ENCODE assay signal across 25 cellular contexts in the genomic region with DNA sequence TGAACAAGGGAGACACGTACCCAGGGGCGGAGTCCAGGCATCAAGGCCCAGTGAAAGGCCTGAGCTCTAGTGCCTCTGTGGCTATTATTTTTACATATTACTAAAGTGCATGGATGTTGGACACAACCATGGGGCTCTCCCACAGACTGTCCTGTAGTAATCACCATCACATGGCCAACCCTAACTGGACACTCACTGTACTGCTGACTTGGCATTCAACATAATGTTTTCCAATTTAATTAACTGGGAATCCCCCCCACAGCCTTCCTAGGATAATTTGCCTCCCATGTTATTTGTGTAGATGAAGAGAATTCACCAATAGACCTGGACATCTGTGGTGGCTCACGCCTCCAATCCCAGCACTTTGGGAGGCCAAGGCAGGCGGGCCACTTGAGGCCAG. TPM values are rescaled to one million over a fixed set of nuclear protein-coding genes. Genes with fewer than 3 reads are reported as not detected.
DNase-seq lines count a peak whose midpoint lies in the region; ATAC-seq, FAIRE-seq and TF ChIP-seq lines count a peak whose summit lies in the region.
"Had no signal": no experiment of that assay in that cellular context is flagged by ENCODE, and none has a peak within 500 bp of the region (broad histone marks: within the 10 kb centered on the region; RNA-seq: fewer than 3 reads in every experiment).

No MANE protein-coding gene starts in this region.

- H3K9me1 ChIP-seq in K562 (ENCODE audit: control insufficient read depth, insufficient read depth, low read length), result peaks cover 2% of the 10 kb centered on the region

- no TSS peak for BruUV-seq in K562 (replicated peaks; lab: Mats Ljungman, UMichigan)

- WGBS in A549 (ENCODE audit: missing lambda C conversion rate), result 94% methylated on average over 4 of the region's 4 CpGs
- WGBS in K562 (ENCODE audit: insufficient coverage, low coverage, missing lambda C conversion rate), result 100% methylated on average over 4 of the region's 4 CpGs

- TF ChIP-seq CTCF in A549 (IDR thresholded peaks at IDR 0.05), result no peak
- no peak for TF ChIP-seq CTCF in K562 (IDR thresholded peaks at IDR 0.05 in 2 of 3, conservative IDR thresholded peaks at IDR 0.05 in 1 of 3; ENCODE audit: insufficient read depth in 2 of 3, low read depth in 1 of 3, low read length in 3 of 3)

- CTCF ChIA-PET in A549 (lab: Yijun Ruan, JAX) (interaction anchor here (0.7 kb wide), 2 partner anchors 20 to 298 kb away, joined by 3 read pairs; no protein-coding TSS in a partner anchor), K562 (lab: Yijun Ruan, JAX; ENCODE audit: low intra/inter-chr PET ratio) (no interaction called here)

- H3K4me1 ChIP-seq in A549 (no peaks in the 10 kb centered on the region), K562 (replicated peaks in 1 of 2; ENCODE audit: control insufficient read depth in 2 of 2, insufficient read depth in 2 of 2, low read length in 2 of 2) (peaks cover 0 to 5% of the 10 kb centered on the region in 2 experiments; a peak in 2 of 5 replicates)

- intact Hi-C loops in K562 (cut with micrococcal nuclease), result no loop called here

- TF ChIP-seq RAD21 in A549 (conservative IDR thresholded peaks at IDR 0.05 in 1 of 2, IDR thresholded peaks at IDR 0.05 in 1 of 2) (no peak), K562 (CRISPR knock-in tag; conservative IDR thresholded peaks at IDR 0.05 in 1 of 2, IDR thresholded peaks at IDR 0.05 in 1 of 2) (no peak)

- peaks cover 78% of the 10 kb centered on the region for H3K36me3 ChIP-seq in K562 (ENCODE audit: control insufficient read depth, insufficient read depth, low read length)

- no peak for TF ChIP-seq EP300 in A549 (IDR thresholded peaks at IDR 0.05)
- no peak for TF ChIP-seq EP300 in K562 (IDR thresholded peaks at IDR 0.05; ENCODE audit: low read length)

- DNase-seq in activated naive CD4-positive, alpha-beta T cell treated with anti-CD3 and anti-CD28 coated beads, Interleukin-2, amount 50 U/mL, for 72 hours (ENCODE audit: low spot score in 2 of 2), result no peak
- DNase-seq in activated naive CD4-positive, alpha-beta T cell (lab: John Stamatoyannopoulos, UW), result no peak
- no peak for DNase-seq in A549 (ENCODE audit: low read depth in 1 of 2, low spot score in 1 of 2)
- DNase-seq in K562 (ENCODE audit: extremely low read depth in 1 of 4, low spot score in 3 of 4), result no peak
- DNase-seq in HuH-7.5 (ENCODE audit: low spot score), result no peak
- DNase-seq in mesenteric fat pad (ENCODE audit: low spot score), result no peak
- DNase-seq: ACHN; BE2C; C1 segment of cervical spinal cord; CD4-positive, alpha-beta memory T cell; CD4-positive, CD25-positive, alpha-beta regulatory T cell; CD8-positive, alpha-beta memory T cell; COR-L47; DMS 273 treated with DMSO at 0.1 percent for 48 hours; DMS153; DMS53; DMS79; DND-41; EL; GDM1 had no signal

- H3K27me3 ChIP-seq in K562 (ENCODE audit: control insufficient read depth in 2 of 2, insufficient read depth in 2 of 2, low read length in 2 of 2), result no peaks in the 10 kb centered on the region
- H3K27me3 ChIP-seq: BE2C, BLaER1 had no signal

- H3K79me2 ChIP-seq in K562 (ENCODE audit: control insufficient read depth, insufficient read depth, low read length), result no peaks in the 10 kb centered on the region

- H3K27ac ChIP-seq in A549 (no peak overlapping the region), K562 (ENCODE audit: extremely low read depth, low read depth, low read length) (no peak overlapping the region)
- H3K27ac ChIP-seq: 22Rv1, BLaER1 had no signal

- H3K9me3 Mint-ChIP-seq in activated naive CD4-positive, alpha-beta T cell treated with anti-CD3 and anti-CD28 coated beads, Interleukin-2, amount 50 U/mL, for 72 hours, result no peaks in the 10 kb centered on the region
- H3K9me3 Mint-ChIP-seq: CD4-positive, alpha-beta memory T cell; CD8-positive, alpha-beta memory T cell had no signal

- POLR2A ChIA-PET in A549 (lab: Yijun Ruan, JAX), result no interaction called here
- POLR2A ChIA-PET in K562 (lab: Yijun Ruan, JAX), result interaction anchor here (0.6 to 1.6 kb wide), 2 partner anchors 11 to 274 kb away, joined by 3 to 4 read pairs; no protein-coding TSS in a partner anchor

- peaks cover 6% of the 10 kb centered on the region in 2 donors for H3K36me3 Mint-ChIP-seq in activated naive CD4-positive, alpha-beta T cell treated with anti-CD3 and anti-CD28 coated beads, Interleukin-2, amount 50 U/mL, for 72 hours

- H3K9me3 ChIP-seq in A549 (no peaks in the 10 kb centered on the region), K562 (replicated peaks; ENCODE audit: control insufficient read depth, insufficient read depth, low read depth, low read length) (no peaks in the 10 kb centered on the region)
- H3K9me3 ChIP-seq: BE2C, BLaER1 had no signal

- ATAC-seq in activated naive CD4-positive, alpha-beta T cell treated with anti-CD3 and anti-CD28 coated beads, Interleukin-2, amount 50 U/mL, for 72 hours, result no peak
- ATAC-seq in A549, result no peak
- no peak for ATAC-seq in K562
- ATAC-seq: GM12878 had no signal

- no peak overlapping the region for H2AFZ ChIP-seq in K562 (ENCODE audit: low read depth, low read length)

- FAIRE-seq in A549 (lab: Jason Lieb, UNC), result no peak
- FAIRE-seq in K562 (lab: Jason Lieb, UNC), result peak; percentile 6
- FAIRE-seq: GM12878, GM12892, GM18507 had no signal

- H3K9ac ChIP-seq in K562 (ENCODE audit: insufficient read depth in 1 of 2, low read depth in 2 of 2, low read length in 2 of 2), result no peak overlapping the region
- H3K9ac ChIP-seq: BLaER1 had no signal

- H3K27ac Mint-ChIP-seq in activated naive CD4-positive, alpha-beta T cell treated with anti-CD3 and anti-CD28 coated beads, Interleukin-2, amount 50 U/mL, for 72 hours, result peak overlapping the region; percentile 1 to 33
- H3K27ac Mint-ChIP-seq: CD4-positive, CD25-positive, alpha-beta regulatory T cell; CD8-positive, alpha-beta memory T cell had no signal

- H3K4me2 ChIP-seq in A549, result no peak overlapping the region
- H3K4me2 ChIP-seq in K562 (ENCODE audit: insufficient read depth, low read length), result no peak overlapping the region
- H3K4me2 ChIP-seq: BLaER1 had no signal

- 0 out of 2 replicates have a peak, but pooled peaks cover 3% of the 10 kb centered on the region for H4K20me1 ChIP-seq in K562 (replicated peaks; ENCODE audit: control insufficient read depth, insufficient read depth, low read length)

- in situ Hi-C loops in K562 (cut with MboI), result no loop called here

- no peak for TF ChIP-seq POLR2A in A549 (IDR thresholded peaks at IDR 0.05; ENCODE audit: low read length)
- TF ChIP-seq POLR2A in K562 (conservative IDR thresholded peaks at IDR 0.05), result no peak

- H3K4me3 ChIP-seq in A549 (no peak overlapping the region), K562 (no peak overlapping the region)
- H3K4me3 ChIP-seq: BLaER1, GM12878 had no signal

TF ChIP-seq in A549, 52 proteins besides CTCF, POLR2A, EP300 and RAD21:
- TF ChIP-seq MAZ (IDR thresholded peaks at IDR 0.05; ENCODE audit: borderline replicate concordance, low read depth, low read length) (no peak), MAFK (IDR thresholded peaks at IDR 0.05; ENCODE audit: partially characterized antibody) (peak; percentile 35), ZFP36 (IDR thresholded peaks at IDR 0.05; ENCODE audit: borderline replicate concordance, partially characterized antibody) (no peak)

TF ChIP-seq in K562, 482 proteins besides CTCF, POLR2A, EP300 and RAD21 (continues in another document):
- TF ChIP-seq MCM7 (IDR thresholded peaks at IDR 0.05) (no peak), PHF21A (IDR thresholded peaks at IDR 0.05; ENCODE audit: borderline replicate concordance, low read depth) (no peak)

RNA-seq across cellular contexts. Expression of a gene that starts 34.5 kb away (rescaled TPM):
- 10 to 100 TPM; 23.6 to 24.7 TPM for total RNA-seq in activated naive CD4-positive, alpha-beta T cell treated with anti-CD3 and anti-CD28 coated beads, Interleukin-2, amount 50 U/mL, for 72 hours
- polyA plus RNA-seq in A549 (2011; rRNA removed) (24.3 and 27.8 TPM in 2 replicates), A549 (2017; fragmentation: RNase III; extraction: RNeasy Plus Mini Kit Qiagen cat#74134 plus additional on column Dnase treatment) (11.9 to 13.6 TPM (median 12.3 TPM) in 3 replicates), K562 (2011; rRNA removed) (10.1 and 13.5 TPM in 2 replicates), K562 (2014; fragmentation: Illumina TruSeq; extraction: Trizol) (12.7 and 13.7 TPM in 2 replicates), K562 (2014; fragmentation: Nextera tagmentation; extraction: Ambion mirVana) (1 to 10 TPM; 4.2 TPM), K562 (2014; rRNA removed) (9.1 and 9.4 TPM in 2 replicates)
- polyA plus RNA-seq in A549 (2012; cell fraction: cytosol; rRNA removed), result 5.5 and 7.3 TPM in 2 replicates
- polyA plus RNA-seq in A549 (2012; cell fraction: nucleus; rRNA removed), result 6.3 and 9.9 TPM in 2 replicates
- 46.3 and 49.3 TPM in 2 replicates for polyA minus RNA-seq in A549 (2011; rRNA and poly(A)+ RNA removed)
- total RNA-seq in K562 (2011; cell fraction: chromatin; rRNA removed; ENCODE audit: low replicate concordance), result 31.2 and 69.0 TPM in 2 replicates
- total RNA-seq in K562 (2011; cell fraction: nucleolus; rRNA removed), result 19.2 and 25.7 TPM in 2 replicates
- 20.0 and 31.2 TPM in 2 replicates for total RNA-seq in K562 (2011; cell fraction: nucleoplasm; rRNA removed)
- total RNA-seq in K562 (2014; rRNA removed) (13.5 and 17.0 TPM in 2 replicates), K562 (2014; rRNA removed; fragmentation: Illumina TruSeq; extraction: Trizol) (17.8 and 18.7 TPM in 2 replicates), K562 (2015; rRNA removed; fragmentation: Illumina TruSeq; extraction: Trizol) (17.6 and 18.1 TPM in 2 replicates), K562 (2021) (16.8 and 18.8 TPM in 2 replicates), mesenteric fat pad (30.1 TPM)
- polyA plus RNA-seq in K562 (2011; cell fraction: cytosol; rRNA removed), result 5.8 and 7.7 TPM in 2 replicates
- polyA plus RNA-seq in K562 (2011; cell fraction: nucleus; rRNA removed), result 19.2 and 21.4 TPM in 2 replicates
- 9.0 and 9.8 TPM in 2 replicates for polyA plus RNA-seq in K562 (2012)
- polyA minus RNA-seq in K562 (2011; rRNA and poly(A)+ RNA removed), result 33.9 and 36.1 TPM in 2 replicates
- 12.8 and 16.2 TPM in 2 replicates for polyA minus RNA-seq in K562 (2011; cell fraction: cytosol; rRNA and poly(A)+ RNA removed)
- polyA minus RNA-seq in K562 (2011; cell fraction: nucleus; rRNA and poly(A)+ RNA removed), result 11.7 and 19.5 TPM in 2 replicates
